ENCODE assay signal across 8 cellular contexts in genomic region chr1:54764922-54765561, GRCh38. TPM values are rescaled to one million over a fixed set of nuclear protein-coding genes. Genes with fewer than 3 reads are reported as not detected.
DNase-seq lines count a peak whose midpoint lies in the region; ATAC-seq and TF ChIP-seq lines count a peak whose summit lies in the region.

No MANE protein-coding gene starts in this region.

- H2AFZ ChIP-seq in neuron (ENCODE audit: low read depth, low read length) = peak overlapping the region; percentile 77

- DNase-seq in BE2C = no peak
- no peak for DNase-seq in cerebellum (ENCODE audit: low spot score)
- DNase-seq in SK-N-DZ (ENCODE audit: low spot score) = no peak
- no peak for DNase-seq in epidermal melanocyte (ENCODE audit: insufficient read length, low spot score)

- H3K4me1 ChIP-seq in BE2C (no peaks in the 10 kb centered on the region; the same call in 1 of the 2 replicates), HUES64 (ENCODE audit: insufficient read depth, low read length) (peaks cover 9% of the 10 kb centered on the region; the same call in 1 of the 2 replicates), ectodermal cell (ENCODE audit: control insufficient read depth, insufficient read depth, low read length) (peaks cover 3% of the 10 kb centered on the region), neuron (ENCODE audit: insufficient read depth, low read length) (peaks cover 8% of the 10 kb centered on the region)

- no peak overlapping the region for H3K27ac ChIP-seq in HUES64 (ENCODE audit: low read depth, low read length)
- H3K27ac ChIP-seq in ectodermal cell (ENCODE audit: insufficient read depth, low read depth, low read length, poor library complexity, severe bottlenecking) = no peak overlapping the region

- H3K9me3 ChIP-seq in BE2C = no peaks in the 10 kb centered on the region
- H3K9me3 ChIP-seq in HUES64 (ENCODE audit: insufficient read depth, low read depth, low read length) = no peaks in the 10 kb centered on the region
- H3K9me3 ChIP-seq in ectodermal cell (ENCODE audit: control insufficient read depth, low read length) = no peaks in the 10 kb centered on the region
- no peaks in the 10 kb centered on the region for H3K9me3 ChIP-seq in neuron (ENCODE audit: low read length)

- H3K27me3 ChIP-seq in BE2C = no peaks in the 10 kb centered on the region
- no peaks in the 10 kb centered on the region for H3K27me3 ChIP-seq in HUES64 (ENCODE audit: insufficient read depth, low read length)
- H3K27me3 ChIP-seq in ectodermal cell (ENCODE audit: control insufficient read depth, insufficient read depth, low read length, poor library complexity, severe bottlenecking) = no peaks in the 10 kb centered on the region
- H3K27me3 ChIP-seq in neuron (ENCODE audit: insufficient read depth, low read length) = no peaks in the 10 kb centered on the region

- peak; percentile 12 for ATAC-seq in GM21423 (IDR thresholded peaks at IDR 0.05; ENCODE audit: unreplicated experiment)

- H3K36me3 ChIP-seq in BE2C = no peaks in the 10 kb centered on the region
- H3K36me3 ChIP-seq in HUES64 (ENCODE audit: insufficient read depth, low read length) = no peaks in the 10 kb centered on the region
- H3K36me3 ChIP-seq in ectodermal cell (ENCODE audit: control insufficient read depth, insufficient read depth, low read length) = no peaks in the 10 kb centered on the region
- no peaks in the 10 kb centered on the region for H3K36me3 ChIP-seq in neuron (ENCODE audit: insufficient read depth, low read length)

- H3K9ac ChIP-seq in HUES64 (ENCODE audit: low read depth, low read length) = no peak overlapping the region

- peak overlapping the region; percentile 71 for H3K4me3 ChIP-seq in BE2C (ENCODE audit: low read depth, low read length)
- peak overlapping the region; percentile 59 for H3K4me3 ChIP-seq in HUES64 (ENCODE audit: low read length)
- peak overlapping the region; percentile 26 for H3K4me3 ChIP-seq in ectodermal cell (ENCODE audit: insufficient read depth, low read depth, low read length)
- peak overlapping the region; percentile 72 for H3K4me3 ChIP-seq in neuron (ENCODE audit: low read length)

- 75% methylated on average over 12 of the region's 13 CpGs for WGBS in HUES64
- 69 to 71% methylated on average over 13 of the region's 13 CpGs for WGBS in ectodermal cell, 2 experiments

- TF ChIP-seq CTCF in BE2C (IDR thresholded peaks at IDR 0.05; ENCODE audit: low read depth, low read length) = no peak

RNA-seq across cellular contexts. Expression of gene PARS2, which starts 0.7 kb away (rescaled TPM):
- 17.2 TPM for polyA plus RNA-seq in BE2C (2012; ENCODE audit: insufficient read depth, insufficient read length, low read depth)
- polyA plus RNA-seq in HUES64 (2013, experiment 1 of 2) = 7.3 TPM
- 7.7 TPM for polyA plus RNA-seq in HUES64 (2013, experiment 2 of 2)
- 9.4 TPM for polyA plus RNA-seq in ectodermal cell (2013, experiment 1 of 4)
- 10.7 TPM for polyA plus RNA-seq in ectodermal cell (2013, experiment 2 of 4)
- 8.4 TPM for polyA plus RNA-seq in ectodermal cell (2013, experiment 3 of 4)
- polyA plus RNA-seq in ectodermal cell (2013, experiment 4 of 4) = 10.4 TPM
- 4.1 TPM for total RNA-seq in cerebellum
- 5.8 and 7.8 TPM in 2 replicates for polyA plus RNA-seq in SK-N-DZ (2014; cell fraction: cytosol; rRNA removed)
- 1.7 and 1.8 TPM in 2 replicates for polyA plus RNA-seq in SK-N-DZ (2014; cell fraction: nucleus; rRNA removed)

RNA-seq across cellular contexts. Expression of gene TTC22, which starts 36.1 kb away (rescaled TPM):
- not detected for polyA plus RNA-seq in BE2C (2012; ENCODE audit: insufficient read depth, insufficient read length, low read depth)
- 0.15 TPM for polyA plus RNA-seq in HUES64 (2013, experiment 1 of 2)
- 0.32 TPM for polyA plus RNA-seq in HUES64 (2013, experiment 2 of 2)
- not detected for polyA plus RNA-seq in ectodermal cell (2013, experiment 1 of 4)
- polyA plus RNA-seq in ectodermal cell (2013, experiment 2 of 4) = 0.07 TPM
- polyA plus RNA-seq in ectodermal cell (2013, experiment 3 of 4) = not detected
- polyA plus RNA-seq in ectodermal cell (2013, experiment 4 of 4) = not detected
- total RNA-seq in cerebellum = 0.18 TPM
- polyA plus RNA-seq in SK-N-DZ (2014; cell fraction: cytosol; rRNA removed) = 0.07 TPM in 1 of 2 replicates, not detected in the other
- 0.05 TPM in 1 of 2 replicates, not detected in the other for polyA plus RNA-seq in SK-N-DZ (2014; cell fraction: nucleus; rRNA removed)

RNA-seq across cellular contexts. Expression of gene TTC4, which starts 49.4 kb away (rescaled TPM):
- polyA plus RNA-seq in BE2C (2012; ENCODE audit: insufficient read depth, insufficient read length, low read depth) = 32.3 TPM
- polyA plus RNA-seq in HUES64 (2013, experiment 1 of 2) = 23.8 TPM
- polyA plus RNA-seq in HUES64 (2013, experiment 2 of 2) = 21.2 TPM
- polyA plus RNA-seq in ectodermal cell (2013, experiment 1 of 4) = 29.7 TPM
- 34.7 TPM for polyA plus RNA-seq in ectodermal cell (2013, experiment 2 of 4)
- 23.6 TPM for polyA plus RNA-seq in ectodermal cell (2013, experiment 3 of 4)
- 26.6 TPM for polyA plus RNA-seq in ectodermal cell (2013, experiment 4 of 4)
- 20.6 TPM for total RNA-seq in cerebellum
- polyA plus RNA-seq in SK-N-DZ (2014; cell fraction: cytosol; rRNA removed) = 20.1 and 23.0 TPM in 2 replicates
- polyA plus RNA-seq in SK-N-DZ (2014; cell fraction: nucleus; rRNA removed) = 15.2 and 17.1 TPM in 2 replicates
